8 cellular contexts compared by ENCODE assay signal in the genomic region with DNA sequence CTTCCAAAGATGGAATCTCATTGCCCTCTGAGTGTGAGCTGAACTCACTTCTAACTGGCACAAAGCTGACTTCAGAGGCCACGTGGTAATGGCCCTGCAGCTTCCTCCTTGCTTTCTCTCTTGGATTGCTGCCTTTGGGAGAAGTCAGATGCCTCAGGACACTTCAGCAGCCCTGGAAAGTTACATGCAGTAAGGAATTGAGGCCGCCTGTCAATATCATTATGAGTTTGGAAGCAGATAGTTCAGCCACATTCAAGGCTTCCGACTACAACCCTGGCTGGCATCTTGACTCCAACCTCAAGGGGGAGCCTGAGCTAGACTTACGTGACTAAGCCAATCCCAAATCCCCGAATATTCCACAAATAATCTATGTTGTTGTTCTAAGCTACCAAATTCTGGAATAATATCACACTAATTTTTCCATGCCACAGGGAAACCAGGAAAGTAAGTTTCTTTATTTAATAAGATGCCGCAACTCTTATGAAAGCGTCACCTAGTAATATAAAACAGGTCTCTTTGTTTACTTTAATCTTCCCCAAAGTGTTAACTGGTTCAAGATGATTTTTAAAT. TPM values are rescaled to one million over a fixed set of nuclear protein-coding genes. Genes with fewer than 3 reads are reported as not detected.
DNase-seq lines count a peak whose midpoint lies in the region; ATAC-seq and TF ChIP-seq lines count a peak whose summit lies in the region.

No MANE protein-coding gene starts in this region.

- peaks cover 0 to 18% (median 6%) of the 10 kb centered on the region in 10 experiments; a peak in 9 of 20 replicates for H3K4me1 ChIP-seq in BLaER1 treated with 17β-estradiol and CSF1 and Interleukin-3, amounts not matched to agents 10 nM and 100 nM
- H3K4me1 ChIP-seq in GM23338 (ENCODE audit: insufficient read depth) (no peaks in the 10 kb centered on the region), esophagus muscularis mucosa (peaks cover 15 to 66% (median 59%) of the 10 kb centered on the region in 4 donors)

- TF ChIP-seq CTCF in GM23338 (conservative IDR thresholded peaks at IDR 0.05; ENCODE audit: low read depth in 2 of 2) (peak; percentile 75 to 81), esophagus muscularis mucosa (IDR thresholded peaks at IDR 0.05) (peak; percentile 63 to 74 (median 65)), nephron progenitor cell (IDR thresholded peaks at IDR 0.05) (peak; percentile 51)

- no peaks in the 10 kb centered on the region for H3K27me3 ChIP-seq in BLaER1 treated with 17β-estradiol and CSF1 and Interleukin-3, amounts not matched to agents 10 nM and 100 nM
- no peaks in the 10 kb centered on the region for H3K27me3 ChIP-seq in GM23338 (ENCODE audit: insufficient read depth)
- no peaks in the 10 kb centered on the region for H3K27me3 ChIP-seq in esophagus muscularis mucosa

- H3K9me3 Mint-ChIP-seq in GM23338, result no peaks in the 10 kb centered on the region
- H3K9me3 Mint-ChIP-seq in nephron progenitor cell, result no peaks in the 10 kb centered on the region
- no peaks in the 10 kb centered on the region for H3K9me3 Mint-ChIP-seq in immature natural killer cell

- TF ChIP-seq POLR2A in esophagus muscularis mucosa (IDR thresholded peaks at IDR 0.05; ENCODE audit: low read depth), result no peak

- intact Hi-C loops in esophagus muscularis mucosa (cut with DNase I), result loop anchor here (5.0 kb wide), 1 partner anchor 252 kb away; no protein-coding TSS in a partner anchor

- H3K27me3 Mint-ChIP-seq in GM23338 (ENCODE audit: insufficient read depth, low read depth, poor library complexity) (peaks cover 4% of the 10 kb centered on the region), nephron progenitor cell (ENCODE audit: low read depth, poor library complexity) (no peaks in the 10 kb centered on the region), immature natural killer cell (ENCODE audit: low read depth in 3 of 3) (no peaks in the 10 kb centered on the region)

- peak overlapping the region; percentile 60 for H3K27ac Mint-ChIP-seq in GM23338
- peak overlapping the region; percentile 57 for H3K27ac Mint-ChIP-seq in nephron progenitor cell
- H3K27ac Mint-ChIP-seq in immature natural killer cell, result peak overlapping the region in 2 of 6 donors; percentile 9 to 53

- DNase-seq in GM23338 (ENCODE audit: low spot score) (peak; percentile 87), RPMI7951 (ENCODE audit: low read depth) (peak; percentile 51), esophagus muscularis mucosa (ENCODE audit: extremely low spot score) (no peak), nephron progenitor cell (peak; percentile 41), SIG-M5 (lab: John Stamatoyannopoulos, UW) (no peak), immature natural killer cell (no peak)
- no peak for DNase-seq in central memory CD4-positive, alpha-beta T cell

- 28% methylated on average over 7 of the region's 7 CpGs for WGBS in esophagus muscularis mucosa

- H2AFZ ChIP-seq in GM23338, result no peak overlapping the region

- H3K4me1 Mint-ChIP-seq in GM23338 (no peaks in the 10 kb centered on the region), nephron progenitor cell (no peaks in the 10 kb centered on the region), immature natural killer cell (peaks cover 3 to 8% of the 10 kb centered on the region in 2 donors)

- peak; percentile 92 for ATAC-seq in GM23338

- H3K27ac ChIP-seq in BLaER1 treated with 17β-estradiol and CSF1 and Interleukin-3, amounts not matched to agents 10 nM and 100 nM, result peak overlapping the region in 7 of 11 experiments; percentile 19 to 37 (median 25); a peak in 9 of 22 replicates
- no peak overlapping the region for H3K27ac ChIP-seq in GM23338 (ENCODE audit: low read depth)
- peak overlapping the region; percentile 67 to 95 (median 81) for H3K27ac ChIP-seq in esophagus muscularis mucosa (replicated peaks in 1 of 4)

- H3K9ac ChIP-seq in BLaER1 treated with 17β-estradiol and CSF1 and Interleukin-3, amounts not matched to agents 10 nM and 100 nM, result peak overlapping the region in 3 of 11 experiments; percentile 27 to 42 (median 38); a peak in 4 of 22 replicates

- H3K79me2 ChIP-seq in GM23338 (replicated peaks; ENCODE audit: insufficient read depth), result peaks cover 12% of the 10 kb centered on the region; the same call in 1 of the 2 replicates

- H3K9me3 ChIP-seq in BLaER1 treated with 17β-estradiol and CSF1 and Interleukin-3, amounts not matched to agents 10 nM and 100 nM (replicated peaks in 1 of 11), result no peaks in the 10 kb centered on the region
- H3K9me3 ChIP-seq in esophagus muscularis mucosa, result no peaks in the 10 kb centered on the region

- H3F3A ChIP-seq in GM23338 (replicated peaks; ENCODE audit: low read depth), result no peaks in the 10 kb centered on the region

- peaks cover 35% of the 10 kb centered on the region for H3K36me3 Mint-ChIP-seq in GM23338 (ENCODE audit: low read depth)
- H3K36me3 Mint-ChIP-seq in nephron progenitor cell (ENCODE audit: low read depth), result peaks cover 48% of the 10 kb centered on the region
- H3K36me3 Mint-ChIP-seq in immature natural killer cell, result peaks cover 9 to 38% (median 13%) of the 10 kb centered on the region in 3 donors

- TF ChIP-seq EP300 in esophagus muscularis mucosa (IDR thresholded peaks at IDR 0.05), result no peak

- H3K4me3 Mint-ChIP-seq in GM23338 (no peak overlapping the region), nephron progenitor cell (no peak overlapping the region), immature natural killer cell (no peak overlapping the region)

- H4K20me1 ChIP-seq in BLaER1 treated with 17β-estradiol and CSF1 and Interleukin-3, amounts not matched to agents 10 nM and 100 nM, result 0 out of 22 replicates have a peak, but pooled peaks cover 0 to 4% (median 0%) of the 10 kb centered on the region in 11 experiments
- no peaks in the 10 kb centered on the region for H4K20me1 ChIP-seq in GM23338 (replicated peaks; ENCODE audit: insufficient read depth)

- no peak overlapping the region for H3K4me3 ChIP-seq in BLaER1 treated with 17β-estradiol and CSF1 and Interleukin-3, amounts not matched to agents 10 nM and 100 nM
- H3K4me3 ChIP-seq in GM23338 (no peak overlapping the region), esophagus muscularis mucosa (no peak overlapping the region)

- peak overlapping the region in 6 of 11 experiments; percentile 4 to 71 (median 22); a peak in 9 of 22 replicates for H3K4me2 ChIP-seq in BLaER1 treated with 17β-estradiol and CSF1 and Interleukin-3, amounts not matched to agents 10 nM and 100 nM
- H3K4me2 ChIP-seq in GM23338, result no peak overlapping the region

- peaks cover 61 to 91% (median 79%) of the 10 kb centered on the region in 11 experiments for H3K36me3 ChIP-seq in BLaER1 treated with 17β-estradiol and CSF1 and Interleukin-3, amounts not matched to agents 10 nM and 100 nM
- H3K36me3 ChIP-seq in GM23338 (ENCODE audit: insufficient read depth) (peaks cover 9% of the 10 kb centered on the region; the same call in 1 of the 2 replicates), esophagus muscularis mucosa (peaks cover 0 to 73% (median 42%) of the 10 kb centered on the region in 4 donors)

- no peaks in the 10 kb centered on the region for H3K9me2 ChIP-seq in GM23338 (ENCODE audit: insufficient read depth)

TF ChIP-seq in GM23338, 12 proteins besides CTCF, POLR2A, EP300 and RAD21 (continues in another document):
- no peak for TF ChIP-seq ZNF114 (CRISPR knock-in tag; IDR thresholded peaks at IDR 0.05)
- TF ChIP-seq NANOG (IDR thresholded peaks at IDR 0.05; ENCODE audit: borderline replicate concordance), result no peak
- TF ChIP-seq STAT1 (IDR thresholded peaks at IDR 0.05; ENCODE audit: unreplicated experiment), result no peak
- no peak for TF ChIP-seq JUNB (IDR thresholded peaks at IDR 0.05; ENCODE audit: unreplicated experiment)
- TF ChIP-seq CREB1 (CRISPR knock-in tag; IDR thresholded peaks at IDR 0.05; ENCODE audit: low read depth), result no peak
- TF ChIP-seq EZH2 (IDR thresholded peaks at IDR 0.05; ENCODE audit: low read depth, unreplicated experiment), result no peak
- no peak for TF ChIP-seq POLR2AphosphoS5 (IDR thresholded peaks at IDR 0.05; ENCODE audit: low read depth)
- TF ChIP-seq, protein P1, sequence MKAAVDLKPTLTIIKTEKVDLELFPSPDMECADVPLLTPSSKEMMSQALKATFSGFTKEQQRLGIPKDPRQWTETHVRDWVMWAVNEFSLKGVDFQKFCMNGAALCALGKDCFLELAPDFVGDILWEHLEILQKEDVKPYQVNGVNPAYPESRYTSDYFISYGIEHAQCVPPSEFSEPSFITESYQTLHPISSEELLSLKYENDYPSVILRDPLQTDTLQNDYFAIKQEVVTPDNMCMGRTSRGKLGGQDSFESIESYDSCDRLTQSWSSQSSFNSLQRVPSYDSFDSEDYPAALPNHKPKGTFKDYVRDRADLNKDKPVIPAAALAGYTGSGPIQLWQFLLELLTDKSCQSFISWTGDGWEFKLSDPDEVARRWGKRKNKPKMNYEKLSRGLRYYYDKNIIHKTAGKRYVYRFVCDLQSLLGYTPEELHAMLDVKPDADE (IDR thresholded peaks at IDR 0.05), result no peak

RNA-seq across cellular contexts. Expression of gene CEP20, which starts 13.6 kb away (rescaled TPM):
- total RNA-seq in GM23338 (2014; rRNA removed; shearing (Covaris generic)), result 63.0 and 70.9 TPM in 2 replicates
- polyA plus RNA-seq in GM23338 (2016; fragmentation: Nextera tagmentation; extraction: Ambion mirVana) (50.2 and 60.2 TPM in 2 replicates), immature natural killer cell (10 to 100 TPM; 32.2 to 41.9 (median 35.8) TPM)
- total RNA-seq in RPMI7951 (2014; rRNA removed; shearing (Covaris generic)), result 59.6 and 75.2 TPM in 2 replicates
- 10 to 100 TPM; 25.2 to 36.1 (median 32.0) TPM for total RNA-seq in esophagus muscularis mucosa

RNA-seq across cellular contexts. Expression of gene MYH11, which starts 18.0 kb away (rescaled TPM):
- total RNA-seq in GM23338 (2014; rRNA removed; shearing (Covaris generic)), result 1.0 and 5.9 TPM in 2 replicates
- polyA plus RNA-seq in GM23338 (2016; fragmentation: Nextera tagmentation; extraction: Ambion mirVana) (0.71 and 1.6 TPM in 2 replicates), immature natural killer cell (1 to 10 TPM in 1 of 3 donors, under 1 TPM in 1, not detected in 1; 0.32 to 1.6 TPM)
- not detected in 2 replicates for total RNA-seq in RPMI7951 (2014; rRNA removed; shearing (Covaris generic))
- over 10,000 TPM in 3 of 4 donors, 1,000 to 10,000 TPM in 1; 9,583 to 20,476 (median 14,208) TPM for total RNA-seq in esophagus muscularis mucosa

Comparison
In these comparisons a context has a peak if more than half of its experiments do, and no peak if none do; other contexts are left out.
1. DNase-seq: peak in GM23338 (single experiment), RPMI7951 (single experiment) and nephron progenitor cell (single experiment); none in esophagus muscularis mucosa (single experiment), SIG-M5 (single experiment), immature natural killer cell (0 of 3) and central memory CD4-positive, alpha-beta T cell (single experiment).
2. RNA of gene MYH11, which starts 18.0 kb away (total RNA-seq): 9,583 to 20,476 TPM in esophagus muscularis mucosa; 1.0 to 5.9 TPM in GM23338 and not detected in RPMI7951; every median in the first group is over 1,000 times any median in the second.
3. Peak in every context shown above with its lines, with median percentiles within 50 percentile points of each other: CTCF ChIP-seq.